Comparison of ENCODE assay signal across 8 cellular contexts in the genomic region with DNA sequence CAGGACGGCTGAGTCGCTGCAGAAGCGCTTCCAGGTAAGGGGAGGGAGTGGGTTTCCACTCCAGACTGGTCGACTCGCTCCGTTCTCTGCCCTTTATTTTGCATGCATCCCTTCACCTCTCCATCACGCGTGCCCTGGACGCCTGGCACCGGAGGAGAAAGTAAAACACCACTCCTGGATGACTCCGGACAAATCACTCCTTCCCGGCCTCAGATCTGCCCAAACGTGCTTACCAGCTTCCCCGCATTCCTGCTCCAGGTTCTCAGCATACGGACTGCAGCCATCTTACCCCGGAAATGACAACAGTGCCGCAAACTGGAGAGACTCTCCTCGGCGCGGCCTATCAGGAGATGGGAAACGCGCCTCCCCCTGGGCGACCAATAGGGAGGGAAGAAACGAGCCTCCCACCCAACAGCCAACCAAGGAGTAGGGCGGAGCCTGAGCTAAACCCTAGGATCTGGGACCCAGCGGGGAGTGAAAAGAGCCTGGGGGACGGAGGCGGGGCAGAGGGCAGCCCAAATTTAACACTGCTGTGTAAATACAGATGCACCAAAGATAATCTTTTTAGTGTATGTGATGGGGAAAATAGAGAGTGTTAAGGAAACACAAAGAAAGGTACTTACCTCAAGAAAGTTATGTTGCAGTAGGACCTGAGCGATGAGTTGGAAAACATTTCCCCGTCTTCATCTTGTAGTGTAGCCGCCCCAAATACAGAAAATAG. TPM values are rescaled to one million over a fixed set of nuclear protein-coding genes. Genes with fewer than 3 reads are reported as not detected.
DNase-seq lines count a peak whose midpoint lies in the region; ATAC-seq and TF ChIP-seq lines count a peak whose summit lies in the region.

A gene (minus strand): TSS at position 298 of the 721 bp plus-strand sequence. CDS start 14 bp downstream, at position 284.

- DNase-seq in ELR (ENCODE audit: low read depth) (peak; percentile 96), H7 (peak; percentile 82), M059J (ENCODE audit: low read depth) (peak; percentile 96), fibroblast of the conjunctiva (ENCODE audit: low read depth) (peak; percentile 90), nephron progenitor cell (peak; percentile 92)
- DNase-seq in activated T-helper 9 cell treated with anti-CD3 and anti-CD28 coated beads, Interleukin-2, amount 50 U/mL, for 16 hours (ENCODE audit: low read depth): peak; percentile 86
- DNase-seq in stimulated activated naive CD8-positive, alpha-beta T cell treated with anti-CD3 and anti-CD28 coated beads, Interleukin-15, amount 100 ng/mL, for 72 hours: peak; percentile 87 to 93

- H3K4me1 Mint-ChIP-seq in nephron progenitor cell: peaks cover 9% of the 10 kb centered on the region
- peaks cover 10% of the 10 kb centered on the region for H3K4me1 Mint-ChIP-seq in stimulated activated naive CD8-positive, alpha-beta T cell treated with anti-CD3 and anti-CD28 coated beads, Interleukin-15, amount 100 ng/mL, for 72 hours

- peak within 1 kb of the TSS; percentile 97 for H3K4me3 ChIP-seq in H7 (ENCODE audit: insufficient read depth, low read depth, low read length)

- TF ChIP-seq CTCF in nephron progenitor cell (IDR thresholded peaks at IDR 0.05): no peak

- H3K27ac Mint-ChIP-seq in nephron progenitor cell: no peak within 1 kb of the TSS
- H3K27ac Mint-ChIP-seq in stimulated activated naive CD8-positive, alpha-beta T cell treated with anti-CD3 and anti-CD28 coated beads, Interleukin-15, amount 100 ng/mL, for 72 hours: peak within 1 kb of the TSS in 1 of 2 donors; percentile 38

- no peaks in the 10 kb centered on the region for H3K27me3 ChIP-seq in H7 (ENCODE audit: control insufficient read depth, insufficient read depth, low read length)

- H3K36me3 ChIP-seq in H7 (replicated peaks; ENCODE audit: control insufficient read depth, insufficient read depth, low read length): no peaks in the 10 kb centered on the region; the same call in 1 of the 2 replicates

- TF ChIP-seq POLR2A in Raji (IDR thresholded peaks at IDR 0.05; ENCODE audit: insufficient read depth, low read depth, low read length): peak; percentile 97

- no peak within 1 kb of the TSS for H3K4me3 Mint-ChIP-seq in nephron progenitor cell
- no peak within 1 kb of the TSS for H3K4me3 Mint-ChIP-seq in stimulated activated naive CD8-positive, alpha-beta T cell treated with anti-CD3 and anti-CD28 coated beads, Interleukin-15, amount 100 ng/mL, for 72 hours

- H3K36me3 Mint-ChIP-seq in nephron progenitor cell (ENCODE audit: low read depth): no peaks in the 10 kb centered on the region

- H3K9me3 Mint-ChIP-seq in nephron progenitor cell: no peaks in the 10 kb centered on the region
- H3K9me3 Mint-ChIP-seq in stimulated activated naive CD8-positive, alpha-beta T cell treated with anti-CD3 and anti-CD28 coated beads, Interleukin-15, amount 100 ng/mL, for 72 hours: no peaks in the 10 kb centered on the region

- no peaks in the 10 kb centered on the region for H3K27me3 Mint-ChIP-seq in nephron progenitor cell (ENCODE audit: low read depth, poor library complexity)
- H3K27me3 Mint-ChIP-seq in stimulated activated naive CD8-positive, alpha-beta T cell treated with anti-CD3 and anti-CD28 coated beads, Interleukin-15, amount 100 ng/mL, for 72 hours: no peaks in the 10 kb centered on the region

- ATAC-seq in stimulated activated naive CD8-positive, alpha-beta T cell treated with anti-CD3 and anti-CD28 coated beads, Interleukin-15, amount 100 ng/mL, for 72 hours: peak; percentile 100

RNA-seq across cellular contexts. Expression of the gene that starts here (rescaled TPM):
- 10.6 and 13.0 TPM in 2 replicates for total RNA-seq in H7 (2014; rRNA removed; shearing (Covaris generic))
- total RNA-seq in M059J (2014; rRNA removed; shearing (Covaris generic)): 3.8 and 6.6 TPM in 2 replicates

Comparison
In these comparisons a context has a peak if more than half of its experiments do, and no peak if none do; other contexts are left out.
1. Peak in every context shown above with its lines: DNase-seq, ATAC-seq and H3K4me3 ChIP-seq.